In genomic region chrX:75067931-75068330, GRCh38 we compare ENCODE assay signal across 24 cellular contexts.
DNase-seq lines count a peak whose midpoint lies in the region; ATAC-seq and TF ChIP-seq lines count a peak whose summit lies in the region.
"Had no signal": no experiment of that assay in that cellular context is flagged by ENCODE, and none has a peak within 500 bp of the region (broad histone marks: within the 10 kb centered on the region; RNA-seq: fewer than 3 reads in every experiment).

No MANE protein-coding gene starts in this region.

- no peaks in the 10 kb centered on the region for H3K9me3 Mint-ChIP-seq in stimulated activated naive CD8-positive, alpha-beta T cell treated with anti-CD3 and anti-CD28 coated beads, Interleukin-15, amount 100 ng/mL, for 72 hours
- H3K9me3 Mint-ChIP-seq: brain; CD4-positive, alpha-beta T cell; neural progenitor cell had no signal

- 85 to 100% methylated on average over 2 of the region's 2 CpGs for WGBS in GM23248 (ENCODE audit: low coverage in 1 of 2, low lambda C conversion rate in 2 of 2, missing lambda C conversion rate in 2 of 2), 2 experiments
- 90 to 96% methylated on average over 2 of the region's 2 CpGs for WGBS in sigmoid colon, 2 donors

- no peaks in the 10 kb centered on the region for H3K27me3 ChIP-seq in GM23248 (replicated peaks; ENCODE audit: insufficient read depth)
- H3K27me3 ChIP-seq in RWPE2 (ENCODE audit: insufficient read depth, poor library complexity, severe bottlenecking), result no peaks in the 10 kb centered on the region
- no peaks in the 10 kb centered on the region for H3K27me3 ChIP-seq in sigmoid colon
- H3K27me3 ChIP-seq: esophagus squamous epithelium, neural progenitor cell, Peyer's patch had no signal

- no peak overlapping the region for H3K9ac ChIP-seq in GM23248
- H3K9ac ChIP-seq: neural progenitor cell had no signal

- H3K27ac ChIP-seq in GM23248 (no peak overlapping the region), RWPE2 (ENCODE audit: poor library complexity, severe bottlenecking) (no peak overlapping the region), sigmoid colon (no peak overlapping the region)
- H3K27ac ChIP-seq: esophagus squamous epithelium, neural progenitor cell, Peyer's patch, VCaP had no signal

- H4K20me1 ChIP-seq in GM23248 (ENCODE audit: insufficient read depth), result no peaks in the 10 kb centered on the region

- no peaks in the 10 kb centered on the region for H3K9me2 ChIP-seq in GM23248 (ENCODE audit: insufficient read depth)

- H3K9me3 ChIP-seq in GM23248 (ENCODE audit: low read depth) (no peaks in the 10 kb centered on the region), RWPE2 (ENCODE audit: severe bottlenecking) (no peaks in the 10 kb centered on the region), sigmoid colon (no peaks in the 10 kb centered on the region)
- H3K9me3 ChIP-seq: esophagus squamous epithelium, Peyer's patch had no signal

- in situ Hi-C loops in GM23248 (cut with MboI), result no loop called here

- DNase-seq in EL, result peak; percentile 0
- DNase-seq in GM23248, result peak; percentile 6
- no peak for DNase-seq in RWPE2 (ENCODE audit: low spot score)
- peak; percentile 2 for DNase-seq in fibroblast of villous mesenchyme (ENCODE audit: low read depth)
- DNase-seq in sigmoid colon, result no peak
- DNase-seq in hypothalamus (lab: John Stamatoyannopoulos, UW), result no peak
- no peak for DNase-seq in stimulated activated naive CD8-positive, alpha-beta T cell treated with anti-CD3 and anti-CD28 coated beads, Interleukin-15, amount 100 ng/mL, for 72 hours
- DNase-seq: activated effector memory CD4-positive, alpha-beta T cell treated with anti-CD3 and anti-CD28 coated beads, Interleukin-2, amount 50 U/mL, for 16 hours; CD4-positive, alpha-beta T cell; cortex of kidney; DMS153; esophagus squamous epithelium; GDM1; glutamatergic neuron; NCI-H1048; NCI-H187; NCI-H526; Peyer's patch; stimulated activated CD8-positive, alpha-beta memory T cell treated with anti-CD3 and anti-CD28 coated beads, Interleukin-4, amount 100 ng/mL, for 48 hours; trophoblast cell had no signal

- H3K36me3 ChIP-seq in GM23248 (ENCODE audit: low read depth) (no peaks in the 10 kb centered on the region), RWPE2 (ENCODE audit: low read depth) (no peaks in the 10 kb centered on the region), sigmoid colon (peaks cover 0 to 20% (median 0%) of the 10 kb centered on the region in 4 donors)
- H3K36me3 ChIP-seq: neural progenitor cell, Peyer's patch had no signal

- no peak overlapping the region for H2AFZ ChIP-seq in GM23248
- H2AFZ ChIP-seq: neural progenitor cell had no signal

- ATAC-seq in RWPE2 (ENCODE audit: low read depth), result peak; percentile 35; the same call in 1 of the 3 replicates
- ATAC-seq in stimulated activated naive CD8-positive, alpha-beta T cell treated with anti-CD3 and anti-CD28 coated beads, Interleukin-15, amount 100 ng/mL, for 72 hours, result no peak
- ATAC-seq: K562 had no signal

- no peak overlapping the region for H3K4me3 ChIP-seq in GM23248
- no peak overlapping the region for H3K4me3 ChIP-seq in RWPE2 (ENCODE audit: severe bottlenecking)
- H3K4me3 ChIP-seq in fibroblast of villous mesenchyme (ENCODE audit: low read depth, low read length), result no peak overlapping the region
- no peak overlapping the region for H3K4me3 ChIP-seq in sigmoid colon
- H3K4me3 ChIP-seq: esophagus squamous epithelium, K562, neural progenitor cell, Peyer's patch had no signal

- peaks cover 6% of the 10 kb centered on the region for H3K4me1 Mint-ChIP-seq in stimulated activated naive CD8-positive, alpha-beta T cell treated with anti-CD3 and anti-CD28 coated beads, Interleukin-15, amount 100 ng/mL, for 72 hours
- H3K4me1 Mint-ChIP-seq: brain, neural progenitor cell had no signal

- H3K4me1 ChIP-seq in GM23248 (ENCODE audit: insufficient read depth) (no peaks in the 10 kb centered on the region), RWPE2 (ENCODE audit: insufficient read depth, poor library complexity, severe bottlenecking) (no peaks in the 10 kb centered on the region), sigmoid colon (no peaks in the 10 kb centered on the region)
- H3K4me1 ChIP-seq: esophagus squamous epithelium, neural progenitor cell, Peyer's patch had no signal

- H3K27ac Mint-ChIP-seq in stimulated activated naive CD8-positive, alpha-beta T cell treated with anti-CD3 and anti-CD28 coated beads, Interleukin-15, amount 100 ng/mL, for 72 hours, result no peak overlapping the region
- H3K27ac Mint-ChIP-seq: brain; CD4-positive, alpha-beta T cell; neural progenitor cell had no signal

- no peaks in the 10 kb centered on the region for H3K27me3 Mint-ChIP-seq in stimulated activated naive CD8-positive, alpha-beta T cell treated with anti-CD3 and anti-CD28 coated beads, Interleukin-15, amount 100 ng/mL, for 72 hours
- H3K27me3 Mint-ChIP-seq: brain; CD4-positive, alpha-beta T cell had no signal

- TF ChIP-seq CTCF in RWPE2 (IDR thresholded peaks at IDR 0.05; ENCODE audit: poor library complexity, severe bottlenecking) (no peak), fibroblast of villous mesenchyme (IDR thresholded peaks at IDR 0.05; ENCODE audit: insufficient read depth, low read depth, low read length) (no peak), sigmoid colon (IDR thresholded peaks at IDR 0.05) (no peak)

- H3K79me2 ChIP-seq in GM23248 (ENCODE audit: insufficient read depth), result no peaks in the 10 kb centered on the region

- TF ChIP-seq POLR2A in sigmoid colon (IDR thresholded peaks at IDR 0.05), result no peak

- no peak overlapping the region for H3K4me2 ChIP-seq in GM23248 (ENCODE audit: unreplicated experiment)
- H3K4me2 ChIP-seq: neural progenitor cell had no signal

- intact Hi-C loops in sigmoid colon (cut with DNase I), result no loop called here

- H3F3A ChIP-seq in GM23248 (ENCODE audit: insufficient read depth), result no peaks in the 10 kb centered on the region

- no peak overlapping the region for H3K4me3 Mint-ChIP-seq in stimulated activated naive CD8-positive, alpha-beta T cell treated with anti-CD3 and anti-CD28 coated beads, Interleukin-15, amount 100 ng/mL, for 72 hours
- H3K4me3 Mint-ChIP-seq: brain; CD4-positive, alpha-beta T cell; neural progenitor cell had no signal

- TF ChIP-seq EP300 in sigmoid colon (IDR thresholded peaks at IDR 0.05), result no peak

Comparison
In these comparisons a context has a peak if more than half of its experiments do, and no peak if none do; other contexts are left out.
1. DNase-seq: peak in EL (single experiment), GM23248 (single experiment) and fibroblast of villous mesenchyme (single experiment); none in RWPE2 (single experiment), sigmoid colon (single experiment), hypothalamus (0 of 51) and stimulated activated naive CD8-positive, alpha-beta T cell treated with anti-CD3 and anti-CD28 coated beads, Interleukin-15, amount 100 ng/mL, for 72 hours (0 of 2).